In genomic region chr16:11621539-11621919, GRCh38 we compare ENCODE assay signal across 9 cellular contexts. TPM values are rescaled to one million over a fixed set of nuclear protein-coding genes. Genes with fewer than 3 reads are reported as not detected.
DNase-seq lines count a peak whose midpoint lies in the region; ATAC-seq, FAIRE-seq and TF ChIP-seq lines count a peak whose summit lies in the region.
"Had no signal": no experiment of that assay in that cellular context is flagged by ENCODE, and none has a peak within 500 bp of the region (broad histone marks: within the 10 kb centered on the region; RNA-seq: fewer than 3 reads in every experiment).

No MANE protein-coding gene starts in this region.

- H3K4me2 ChIP-seq in astrocyte (ENCODE audit: low read length) = peak overlapping the region; percentile 65

- H3K79me2 ChIP-seq in ACC112 (ENCODE audit: control insufficient read depth, insufficient read depth, low read length, unreplicated experiment) (no peaks in the 10 kb centered on the region), astrocyte (ENCODE audit: insufficient read depth, low read length) (no peaks in the 10 kb centered on the region)

- TF ChIP-seq CTCF in HEK293 (tag by site-specific recombination; IDR thresholded peaks at IDR 0.05) (no peak), astrocyte (IDR thresholded peaks at IDR 0.05; ENCODE audit: insufficient read depth, low read depth, low read length) (no peak)

- H3K36me3 ChIP-seq in ACC112 (ENCODE audit: insufficient read depth, low read length) (no peaks in the 10 kb centered on the region), HEK293 (ENCODE audit: control insufficient read depth in 2 of 2, insufficient read depth in 1 of 2, low read length in 2 of 2) (no peaks in the 10 kb centered on the region), astrocyte (ENCODE audit: insufficient read depth, low read length) (no peaks in the 10 kb centered on the region)

- H3K36me3 Mint-ChIP-seq in astrocyte (ENCODE audit: low read depth, unreplicated experiment) = peaks cover 3% of the 10 kb centered on the region
- no peaks in the 10 kb centered on the region for H3K36me3 Mint-ChIP-seq in natural killer cell treated with Interleukin-12 subunit alpha and Interleukin-12 subunit beta and Interleukin-15 and Interleukin-18, amount 100 ng/mL, for 72 hours

- POLR2A ChIA-PET in HEK293 (lab: Yijun Ruan, JAX) = no interaction called here

- no peak for ATAC-seq in natural killer cell treated with Interleukin-12 subunit alpha and Interleukin-12 subunit beta and Interleukin-15 and Interleukin-18, amount 100 ng/mL, for 72 hours
- no peak for ATAC-seq in GM19035 (IDR thresholded peaks at IDR 0.05; ENCODE audit: unreplicated experiment)

- H3K4me3 ChIP-seq in ACC112 (ENCODE audit: low read depth, low read length) = peak overlapping the region; percentile 66
- no peak overlapping the region for H3K4me3 ChIP-seq in HEK293 (ENCODE audit: low read depth, low read length)
- H3K4me3 ChIP-seq in astrocyte (ENCODE audit: insufficient read depth, low read depth, low read length) = no peak overlapping the region

- CTCF ChIA-PET in HEK293 (lab: Yijun Ruan, JAX) = interaction anchor here (0.6 kb wide), 1 partner anchor 108 kb away, joined by 3 read pairs; no protein-coding TSS in a partner anchor

- peak overlapping the region; percentile 11 for H3K9ac ChIP-seq in astrocyte (ENCODE audit: low read length)

- no peaks in the 10 kb centered on the region for H3K9me3 ChIP-seq in HEK293 (ENCODE audit: control insufficient read depth, insufficient read depth, low read depth, low read length)
- H3K9me3 ChIP-seq in astrocyte (ENCODE audit: insufficient read depth, low read depth, low read length) = no peaks in the 10 kb centered on the region

- H3K4me1 ChIP-seq in ACC112 (ENCODE audit: control insufficient read depth, insufficient read depth, low read length, unreplicated experiment) = peaks cover 6% of the 10 kb centered on the region
- no peaks in the 10 kb centered on the region for H3K4me1 ChIP-seq in HEK293 (ENCODE audit: control insufficient read depth, insufficient read depth, low read length)
- no peaks in the 10 kb centered on the region for H3K4me1 ChIP-seq in astrocyte (ENCODE audit: insufficient read depth, low read length)

- no peaks in the 10 kb centered on the region for H3K27me3 Mint-ChIP-seq in astrocyte (ENCODE audit: low read depth, unreplicated experiment)
- H3K27me3 Mint-ChIP-seq in natural killer cell treated with Interleukin-12 subunit alpha and Interleukin-12 subunit beta and Interleukin-15 and Interleukin-18, amount 100 ng/mL, for 72 hours = no peaks in the 10 kb centered on the region

- no peak for DNase-seq in astrocyte (ENCODE audit: low read depth)
- DNase-seq in natural killer cell treated with Interleukin-12 subunit alpha and Interleukin-12 subunit beta and Interleukin-15 and Interleukin-18, amount 100 ng/mL, for 72 hours (ENCODE audit: low spot score) = no peak
- no peak for DNase-seq in nucleus accumbens (lab: John Stamatoyannopoulos, UW)
- DNase-seq in SHP77 (lab: John Stamatoyannopoulos, UW) = no peak
- no peak for DNase-seq in stimulated activated CD4-positive, alpha-beta T cell treated with anti-CD3 and anti-CD28 coated beads, Interleukin-4, amount 100 ng/mL, for 24 hours
- DNase-seq: DMS153 had no signal

- no peak overlapping the region for H3K27ac Mint-ChIP-seq in astrocyte (ENCODE audit: unreplicated experiment)
- H3K27ac Mint-ChIP-seq in natural killer cell treated with Interleukin-12 subunit alpha and Interleukin-12 subunit beta and Interleukin-15 and Interleukin-18, amount 100 ng/mL, for 72 hours = peak overlapping the region; percentile 87 to 89

- H3K4me3 Mint-ChIP-seq in astrocyte (ENCODE audit: unreplicated experiment) = no peak overlapping the region
- H3K4me3 Mint-ChIP-seq in natural killer cell treated with Interleukin-12 subunit alpha and Interleukin-12 subunit beta and Interleukin-15 and Interleukin-18, amount 100 ng/mL, for 72 hours = peak overlapping the region; percentile 96

- no peak for FAIRE-seq in astrocyte (lab: Jason Lieb, UNC)

- no peaks in the 10 kb centered on the region for H4K20me1 ChIP-seq in astrocyte (ENCODE audit: insufficient read depth, low read length)

- no peak overlapping the region for H3K27ac ChIP-seq in ACC112 (ENCODE audit: low read depth, low read length)
- H3K27ac ChIP-seq in HEK293 (ENCODE audit: extremely low read depth, low read depth, low read length) = no peak overlapping the region
- H3K27ac ChIP-seq in astrocyte (ENCODE audit: low read depth, low read length) = no peak overlapping the region

- peaks cover 4% of the 10 kb centered on the region for H3K9me3 Mint-ChIP-seq in astrocyte (ENCODE audit: unreplicated experiment)
- H3K9me3 Mint-ChIP-seq in natural killer cell treated with Interleukin-12 subunit alpha and Interleukin-12 subunit beta and Interleukin-15 and Interleukin-18, amount 100 ng/mL, for 72 hours = peaks cover 3% of the 10 kb centered on the region

- H3K4me1 Mint-ChIP-seq in astrocyte (ENCODE audit: low read depth, unreplicated experiment) = peaks cover 4% of the 10 kb centered on the region
- H3K4me1 Mint-ChIP-seq in natural killer cell treated with Interleukin-12 subunit alpha and Interleukin-12 subunit beta and Interleukin-15 and Interleukin-18, amount 100 ng/mL, for 72 hours (ENCODE audit: low read depth in 2 of 2) = peaks cover 39 to 48% of the 10 kb centered on the region in 2 donors

- H2AFZ ChIP-seq in ACC112 (ENCODE audit: low read length, unreplicated experiment) (peak overlapping the region; percentile 76), astrocyte (ENCODE audit: low read depth, low read length) (peak overlapping the region; percentile 81)

- no peaks in the 10 kb centered on the region for H3K27me3 ChIP-seq in ACC112 (ENCODE audit: insufficient read depth, low read length)
- no peaks in the 10 kb centered on the region for H3K27me3 ChIP-seq in astrocyte (ENCODE audit: insufficient read depth, low read length)

TF ChIP-seq in HEK293, 187 proteins besides CTCF, POLR2A, EP300 and RAD21:
- TF ChIP-seq ZFHX2 (tag by site-specific recombination; conservative IDR thresholded peaks at IDR 0.05) (no peak), ZFP3 (tag by site-specific recombination; IDR thresholded peaks at IDR 0.05; ENCODE audit: low read depth) (0 out of 2 replicates have a peak, but pooled peaks have one; percentile 15)

RNA-seq across cellular contexts. Expression of gene LITAF, which starts 34.8 kb away (rescaled TPM):
- 113 and 120 TPM in 2 replicates for total RNA-seq in astrocyte
- 100 to 1,000 TPM; 112 to 191 TPM for total RNA-seq in natural killer cell treated with Interleukin-12 subunit alpha and Interleukin-12 subunit beta and Interleukin-15 and Interleukin-18, amount 100 ng/mL, for 72 hours

RNA-seq across cellular contexts. Expression of gene SNN, which starts 46.7 kb away (rescaled TPM):
- total RNA-seq in astrocyte = 12.2 and 16.7 TPM in 2 replicates
- 1 to 10 TPM in 1 of 2 donors, under 1 TPM in 1; 0.43 to 1.1 TPM for total RNA-seq in natural killer cell treated with Interleukin-12 subunit alpha and Interleukin-12 subunit beta and Interleukin-15 and Interleukin-18, amount 100 ng/mL, for 72 hours
